Comparison of ENCODE assay signal across 27 cellular contexts in the genomic region with DNA sequence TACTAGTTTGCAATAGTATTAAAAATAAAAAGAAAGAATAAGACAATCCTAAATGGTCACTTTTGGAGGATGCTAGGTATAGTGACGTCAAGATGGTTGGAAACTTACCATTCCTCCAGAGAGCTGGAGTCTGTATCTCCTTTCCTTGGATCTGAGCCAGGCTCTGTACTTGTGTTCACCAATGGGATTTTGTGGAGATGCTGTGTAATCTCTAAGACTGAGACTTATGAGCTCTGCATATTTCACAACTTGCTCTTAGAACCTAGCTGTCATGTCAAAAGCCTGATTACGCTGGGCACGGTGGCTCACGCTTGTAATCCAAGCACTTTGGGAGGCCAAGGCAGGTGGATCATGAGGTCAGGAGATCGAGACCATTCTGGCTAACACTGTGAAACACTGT.
"Had no signal": no experiment of that assay in that cellular context is flagged by ENCODE, and none has a peak within 500 bp of the region (broad histone marks: within the 10 kb centered on the region; RNA-seq: fewer than 3 reads in every experiment).

No MANE protein-coding gene starts in this region.

- H3K27me3 ChIP-seq: neural progenitor cell, neutrophil, right atrium auricular region, stomach, testis, thyroid gland, transverse colon, upper lobe of right lung had no signal

- H3K36me3 ChIP-seq: left lung, lower lobe of right lung, neural progenitor cell, neutrophil, right atrium auricular region, stomach, thyroid gland, transverse colon, upper lobe of right lung had no signal

- H3K27ac ChIP-seq: left lung, lower lobe of right lung, neural progenitor cell, neutrophil, parathyroid adenoma, psoas muscle, right atrium auricular region, skin epidermis, stomach, testis, thyroid gland, transverse colon, upper lobe of right lung had no signal

- H3K4me3 ChIP-seq: left lung, lower lobe of right lung, neural progenitor cell, psoas muscle, right atrium auricular region, skin epidermis, stomach, testis, thyroid gland, transverse colon, upper lobe of right lung had no signal

- H3K9ac ChIP-seq: neural progenitor cell, parathyroid adenoma had no signal

- H2AFZ ChIP-seq: neural progenitor cell, parathyroid adenoma had no signal

- H3K4me1 ChIP-seq: left lung, lower lobe of right lung, neural progenitor cell, parathyroid adenoma, psoas muscle, stomach, testis, thyroid gland, transverse colon, upper lobe of right lung had no signal

- DNase-seq: kidney glomerular epithelial cell; left colon; left lung; lower lobe of right lung; mammary epithelial cell; naive B cell; natural killer cell; nephron progenitor cell; occipital lobe; psoas muscle; stimulated activated CD4-positive, alpha-beta T cell treated with anti-CD3 and anti-CD28 coated beads, Interleukin-12 subunit alpha, Interleukin-12 subunit beta, amount 100 ng/mL, for 4 hours; stimulated activated CD4-positive, alpha-beta T cell treated with anti-CD3 and anti-CD28 coated beads, Interleukin-15, amount 100 ng/mL, for 24 hours; stimulated activated CD4-positive, alpha-beta T cell treated with anti-CD3 and anti-CD28 coated beads, Interleukin-2, amount 100 ng/mL, for 24 hours; stimulated activated CD4-positive, alpha-beta T cell treated with anti-CD3 and anti-CD28 coated beads, Interleukin-4, amount 100 ng/mL, for 1 hour; stimulated activated naive B cell treated with anti-CD40 and anti-IgM and Interleukin-4, amounts not matched to agents 10 μg/mL and 1 μg/mL and 100 μg/mL, for 72 hours; stimulated activated naive CD8-positive, alpha-beta T cell treated with anti-CD3 and anti-CD28 coated beads, Interleukin-15, Interleukin-2, amounts not matched to agents 100 U/mL and 50 U/mL, for 24 hours; stomach; testis; thyroid gland; transverse colon; upper lobe of right lung had no signal

- H3K9me3 ChIP-seq: left lung, lower lobe of right lung, neutrophil, psoas muscle, right atrium auricular region, stomach, testis, thyroid gland, transverse colon, upper lobe of right lung had no signal

- H3K4me2 ChIP-seq: neural progenitor cell had no signal

- ATAC-seq: left colon; left lung; lower lobe of right lung; natural killer cell; psoas muscle; sciatic nerve; stimulated activated naive B cell treated with anti-CD40 and anti-IgM and Interleukin-4, amounts not matched to agents 10 μg/mL and 1 μg/mL and 100 μg/mL, for 72 hours; stimulated activated naive CD8-positive, alpha-beta T cell treated with anti-CD3 and anti-CD28 coated beads, Interleukin-15, Interleukin-2, amounts not matched to agents 100 U/mL and 50 U/mL, for 24 hours; upper lobe of right lung had no signal
